In genomic region chr4:155342142-155342541, GRCh38 we compare ENCODE assay signal across 13 cellular contexts. TPM values are rescaled to one million over a fixed set of nuclear protein-coding genes. Genes with fewer than 3 reads are reported as not detected.
A peak's percentile ranks its signal among the peaks of the same experiment; 100 is the strongest.
DNase-seq lines count a peak whose midpoint lies in the region; TF ChIP-seq lines count a peak whose summit lies in the region.
"Had no signal": no experiment of that assay in that cellular context is flagged by ENCODE, and none has a peak within 500 bp of the region (broad histone marks: within the 10 kb centered on the region; RNA-seq: fewer than 3 reads in every experiment).

No MANE protein-coding gene starts in this region.

- TF ChIP-seq CTCF in MCF 10A (IDR thresholded peaks at IDR 0.05; ENCODE audit: unreplicated experiment) (no peak), breast epithelium (IDR thresholded peaks at IDR 0.05) (no peak), fibroblast of villous mesenchyme (IDR thresholded peaks at IDR 0.05; ENCODE audit: insufficient read depth, low read depth, low read length) (no peak)

- no TSS peak for BruUV-seq in MCF 10A (replicated peaks; lab: Mats Ljungman, UMichigan)

- H3K36me3 ChIP-seq in breast epithelium (no peaks in the 10 kb centered on the region), adipocyte (ENCODE audit: control insufficient read depth, insufficient read depth, low read length, severe bottlenecking) (peaks cover 17% of the 10 kb centered on the region)

- H3K4me1 Mint-ChIP-seq in MCF 10A (ENCODE audit: insufficient read depth, unreplicated experiment) = peaks cover 6% of the 10 kb centered on the region

- no peaks in the 10 kb centered on the region for H3K9me3 Mint-ChIP-seq in MCF 10A (ENCODE audit: unreplicated experiment)
- H3K9me3 Mint-ChIP-seq: activated naive CD4-positive, alpha-beta T cell treated with anti-CD3 and anti-CD28 coated beads for 36 hours had no signal

- no peak for TF ChIP-seq POLR2A in breast epithelium (IDR thresholded peaks at IDR 0.05)

- H3K4me3 ChIP-seq in breast epithelium (no peak overlapping the region), adipocyte (ENCODE audit: low read length) (no peak overlapping the region), fibroblast of villous mesenchyme (ENCODE audit: low read depth, low read length) (no peak overlapping the region)
- H3K4me3 ChIP-seq: SK-N-MC had no signal

- H3K27ac ChIP-seq in breast epithelium = no peak overlapping the region
- H3K27ac ChIP-seq: SK-N-MC, WERI-Rb-1 had no signal

- no peaks in the 10 kb centered on the region for H3K27me3 Mint-ChIP-seq in MCF 10A (ENCODE audit: insufficient read depth, unreplicated experiment)

- no peaks in the 10 kb centered on the region for H3K36me3 Mint-ChIP-seq in MCF 10A (ENCODE audit: insufficient read depth, unreplicated experiment)

- H3K9me3 ChIP-seq in breast epithelium (peaks cover 0 to 8% of the 10 kb centered on the region in 2 donors), adipocyte (ENCODE audit: control insufficient read depth, low read length) (no peaks in the 10 kb centered on the region)

- H3K4me3 Mint-ChIP-seq in MCF 10A (ENCODE audit: unreplicated experiment) = no peak overlapping the region
- H3K4me3 Mint-ChIP-seq: activated naive CD4-positive, alpha-beta T cell treated with anti-CD3 and anti-CD28 coated beads for 36 hours had no signal

- POLR2A ChIA-PET in MCF 10A (lab: Yijun Ruan, JAX) = no interaction called here

- no peak overlapping the region for H3K9ac ChIP-seq in adipocyte (ENCODE audit: low read length)

- H3K27me3 ChIP-seq in breast epithelium (no peaks in the 10 kb centered on the region), adipocyte (replicated peaks; ENCODE audit: control insufficient read depth, insufficient read depth, low read length) (no peaks in the 10 kb centered on the region)

- H3K27ac Mint-ChIP-seq in MCF 10A (ENCODE audit: low read depth, unreplicated experiment) = no peak overlapping the region
- H3K27ac Mint-ChIP-seq: activated naive CD4-positive, alpha-beta T cell treated with anti-CD3 and anti-CD28 coated beads for 36 hours had no signal

- intact Hi-C loops in MCF 10A (cut with micrococcal nuclease) (no loop called here), breast epithelium (cut with DNase I; ENCODE audit: low total_unique reads) (no loop called here)

- DNase-seq in MCF 10A (ENCODE audit: unreplicated experiment) (peak; percentile 39), breast epithelium (ENCODE audit: low spot score in 2 of 2) (no peak), adipocyte (ENCODE audit: low read depth) (peak; percentile 10), fibroblast of villous mesenchyme (ENCODE audit: low read depth) (peak; percentile 1), NOMO-1 treated with DMSO at 0.1 percent for 48 hours (lab: John Stamatoyannopoulos, UW; ENCODE audit: unreplicated experiment) (no peak), mucosa of gallbladder (ENCODE audit: low spot score) (no peak), SW 1271 (lab: John Stamatoyannopoulos, UW) (no peak)
- DNase-seq in activated effector memory CD4-positive, alpha-beta T cell treated with Interleukin-2 at 50 U/mL for 16 hours = no peak
- DNase-seq: activated naive CD4-positive, alpha-beta T cell treated with anti-CD3 and anti-CD28 coated beads for 36 hours; Calu3; erythroblast; WERI-Rb-1 had no signal

- CTCF ChIA-PET in MCF 10A (lab: Yijun Ruan, JAX) = interaction anchor here (0.9 to 1.6 kb wide), 2 partner anchors 74 to 360 kb away, joined by 3 to 6 read pairs; no protein-coding TSS in a partner anchor

- no peaks in the 10 kb centered on the region for H3K4me1 ChIP-seq in breast epithelium
- no peaks in the 10 kb centered on the region for H3K4me1 ChIP-seq in adipocyte (ENCODE audit: control insufficient read depth, insufficient read depth, low read length)

RNA-seq across cellular contexts. Expression of gene MAP9, which starts 34.6 kb away (rescaled TPM):
- 13.2 and 14.2 TPM in 2 replicates for total RNA-seq in MCF 10A (2022)
- total RNA-seq in breast epithelium = 10 to 100 TPM in 1 of 3 donors, 1 to 10 TPM in 2; 8.5 to 11.9 (median 8.8) TPM
- 11.3 and 17.7 TPM in 2 replicates for total RNA-seq in fibroblast of villous mesenchyme
- total RNA-seq in mucosa of gallbladder = 20.4 TPM

Comparison
In these comparisons a context has a peak if more than half of its experiments do, and no peak if none do; other contexts are left out.
1. DNase-seq: peak in MCF 10A (single experiment), adipocyte (single experiment) and fibroblast of villous mesenchyme (single experiment); none in breast epithelium (0 of 2), NOMO-1 treated with DMSO at 0.1 percent for 48 hours (single experiment), mucosa of gallbladder (single experiment), activated effector memory CD4-positive, alpha-beta T cell treated with Interleukin-2 at 50 U/mL for 16 hours (single experiment) and SW 1271 (0 of 2).